Comparison of ENCODE assay signal across 8 cellular contexts in the genomic region with DNA sequence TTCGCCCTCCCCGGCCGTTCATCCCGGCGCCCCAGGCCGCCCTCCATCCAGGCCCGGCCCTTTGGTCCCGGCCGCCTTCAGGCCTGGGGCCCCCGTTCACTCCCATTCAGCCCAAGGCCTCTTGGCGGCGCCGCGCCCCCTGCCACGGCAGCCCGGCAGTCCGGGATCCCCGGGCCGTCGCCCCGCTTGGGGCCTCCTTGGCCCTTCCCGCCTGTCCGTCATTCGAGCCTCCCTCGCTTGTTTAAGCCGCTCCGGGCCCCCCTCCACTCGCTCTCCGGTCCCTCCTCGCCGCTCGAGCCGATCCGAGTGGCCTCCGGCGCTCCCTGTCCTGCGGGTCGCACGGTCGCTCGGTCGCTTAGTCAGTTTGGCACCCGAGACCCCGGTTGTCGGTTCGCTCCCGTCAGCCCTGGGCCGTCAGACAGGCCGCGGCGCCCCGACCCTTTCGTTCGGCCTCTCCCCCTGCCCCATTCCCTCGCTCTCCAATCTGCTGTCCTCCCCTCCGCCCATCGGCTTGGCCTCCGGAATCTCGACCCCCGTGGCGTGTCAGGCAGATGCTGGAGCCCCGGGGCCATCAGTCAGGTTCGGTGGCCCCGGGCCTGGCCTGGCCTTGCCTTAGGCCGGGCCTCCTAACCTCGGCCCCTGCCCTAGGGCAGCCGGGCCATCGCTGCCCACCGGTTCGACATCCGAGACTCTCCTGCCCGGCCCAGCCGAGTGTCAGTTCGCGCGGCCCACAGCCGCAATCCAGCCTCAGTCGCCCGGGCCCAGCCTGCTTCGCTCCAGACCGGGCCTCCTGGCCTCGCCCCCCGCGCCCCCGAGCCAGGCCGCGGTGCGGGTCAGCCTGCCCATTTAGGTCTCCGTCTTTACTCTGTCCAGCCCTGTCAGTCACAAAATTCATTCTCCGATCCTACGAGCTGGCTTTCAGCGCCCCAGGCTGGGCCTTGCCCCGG. TPM values are rescaled to one million over a fixed set of nuclear protein-coding genes. Genes with fewer than 3 reads are reported as not detected.
DNase-seq lines count a peak whose midpoint lies in the region; ATAC-seq and TF ChIP-seq lines count a peak whose summit lies in the region.

No MANE protein-coding gene starts in this region.

- no peaks in the 10 kb centered on the region for H3K9me3 ChIP-seq in Panc1 (ENCODE audit: control insufficient read depth, insufficient read depth, low read depth, low read length)
- H3K9me3 ChIP-seq in gastroesophageal sphincter: no peaks in the 10 kb centered on the region
- H3K9me3 ChIP-seq in neutrophil: no peaks in the 10 kb centered on the region
- H3K9me3 ChIP-seq in tibial nerve: no peaks in the 10 kb centered on the region

- TSS peak; percentile 55 for BruUV-seq in Panc1 (replicated peaks; lab: Mats Ljungman, UMichigan)

- CTCF ChIA-PET in Panc1 (lab: Charles Lee): interaction anchor here (0.6 kb wide), 1 partner anchor 38 kb away, joined by 6 read pairs; no protein-coding TSS in a partner anchor

- no peak for TF ChIP-seq POLR2A in gastroesophageal sphincter (IDR thresholded peaks at IDR 0.05)
- no peak for TF ChIP-seq POLR2A in tibial nerve (IDR thresholded peaks at IDR 0.05)

- no peak for TF ChIP-seq EP300 in gastroesophageal sphincter (IDR thresholded peaks at IDR 0.05)
- peak in 1 of 2 donors; percentile 27 for TF ChIP-seq EP300 in tibial nerve (IDR thresholded peaks at IDR 0.05)

- H3K27me3 ChIP-seq in Panc1 (ENCODE audit: control insufficient read depth, insufficient read depth, low read length) (no peaks in the 10 kb centered on the region), gastroesophageal sphincter (no peaks in the 10 kb centered on the region), neutrophil (no peaks in the 10 kb centered on the region), tibial nerve (no peaks in the 10 kb centered on the region)

- POLR2A ChIA-PET in Panc1 (lab: Charles Lee): interaction anchor here (0.5 to 1.2 kb wide), 2 partner anchors 36 to 38 kb away, joined by 3 to 10 read pairs; no protein-coding TSS in a partner anchor

- H3K36me3 ChIP-seq in Panc1 (ENCODE audit: control insufficient read depth, insufficient read depth, low read length): peaks cover 11% of the 10 kb centered on the region
- peaks cover 0 to 7% of the 10 kb centered on the region in 2 donors for H3K36me3 ChIP-seq in gastroesophageal sphincter
- peaks cover 5% of the 10 kb centered on the region for H3K36me3 ChIP-seq in neutrophil
- peaks cover 0 to 6% (median 1%) of the 10 kb centered on the region in 3 donors for H3K36me3 ChIP-seq in tibial nerve

- peak; percentile 30 for DNase-seq in SIG-M5 treated with dmso at 0.1 percent for 504 hours (lab: John Stamatoyannopoulos, UW; ENCODE audit: unreplicated experiment)
- DNase-seq in SIG-M5 (lab: John Stamatoyannopoulos, UW): no peak
- DNase-seq in Panc1 (ENCODE audit: low read depth, low spot score): no peak
- peak in 3 of 4 experiments; percentile 13 to 45 (median 25) for DNase-seq in activated naive CD4-positive, alpha-beta T cell (lab: John Stamatoyannopoulos, UW)
- peak in 1 of 2 donors; percentile 29 for DNase-seq in tibial nerve (ENCODE audit: low spot score in 2 of 2)

- H3K4me3 ChIP-seq in Panc1 (ENCODE audit: low read depth in 2 of 2, low read length in 2 of 2): peak overlapping the region; percentile 88 to 100
- peak overlapping the region; percentile 67 to 90 for H3K4me3 ChIP-seq in gastroesophageal sphincter
- H3K4me3 ChIP-seq in neutrophil (ENCODE audit: low read depth in 1 of 2, low read length in 1 of 2): peak overlapping the region; percentile 82 to 91
- peak overlapping the region; percentile 77 to 98 (median 90) for H3K4me3 ChIP-seq in tibial nerve

- TF ChIP-seq CTCF in Panc1 (IDR thresholded peaks at IDR 0.05): peak; percentile 55; the same call in 1 of the 2 replicates
- peak in 2 of 4 experiments; percentile 32 to 42 for TF ChIP-seq CTCF in gastroesophageal sphincter (IDR thresholded peaks at IDR 0.05)
- peak; percentile 12 for TF ChIP-seq CTCF in neutrophil (IDR thresholded peaks at IDR 0.05)
- TF ChIP-seq CTCF in tibial nerve (IDR thresholded peaks at IDR 0.05): peak in 2 of 5 experiments; percentile 15 to 25

- peaks cover 21% of the 10 kb centered on the region; the same call in 1 of the 2 replicates for H3K4me1 ChIP-seq in Panc1 (ENCODE audit: control insufficient read depth, insufficient read depth, low read length)
- H3K4me1 ChIP-seq in gastroesophageal sphincter: peaks cover 0 to 73% (median 30%) of the 10 kb centered on the region in 3 donors
- H3K4me1 ChIP-seq in neutrophil (ENCODE audit: control insufficient read depth in 1 of 2, insufficient read depth in 1 of 2, low read depth in 1 of 2, low read length in 1 of 2): peaks cover 40% of the 10 kb centered on the region in 2 experiments
- H3K4me1 ChIP-seq in tibial nerve: peaks cover 0 to 76% (median 32%) of the 10 kb centered on the region in 4 donors

- WGBS in gastroesophageal sphincter (ENCODE audit: low coverage in 1 of 2), 2 donors: 0% methylated on average over 4 to 22 of the region's 93 CpGs
- 0 to 1% methylated on average over 47 to 86 of the region's 93 CpGs for whole genome bisulfite sequencing in tibial nerve, 2 donors

- ATAC-seq in HG03039 (IDR thresholded peaks at IDR 0.05; ENCODE audit: unreplicated experiment): peak; percentile 14
- peak; percentile 32 for ATAC-seq in Panc1
- ATAC-seq in gastroesophageal sphincter: peak; percentile 32

- in situ Hi-C loops in Panc1 (cut with HindIII; ENCODE audit: low pct_unique_long_range_greater_than_20kb, low sequenced_read_pairs): no loop called here

- intact Hi-C loops in Panc1 (cut with micrococcal nuclease; ENCODE audit: unreplicated experiment): no loop called here

- H3K27ac ChIP-seq in Panc1 (ENCODE audit: low read length): peak overlapping the region; percentile 97
- peak overlapping the region; percentile 89 to 99 (median 98) for H3K27ac ChIP-seq in gastroesophageal sphincter
- peak overlapping the region; percentile 91 for H3K27ac ChIP-seq in neutrophil
- H3K27ac ChIP-seq in tibial nerve: peak overlapping the region; percentile 98 to 99 (median 98)

RNA-seq across cellular contexts. Expression of a gene that starts 1.1 kb away (rescaled TPM):
- 55.3 TPM for total RNA-seq in Panc1 (2021; ENCODE audit: unreplicated experiment)
- 46.8 TPM for polyA plus RNA-seq in Panc1 (2012; ENCODE audit: insufficient read length)
- 10 to 100 TPM; 55.6 to 77.9 (median 66.7) TPM for total RNA-seq in gastroesophageal sphincter
- total RNA-seq in tibial nerve: 10 to 100 TPM; 80.4 to 83.9 (median 83.2) TPM

RNA-seq across cellular contexts. Expression of a gene that starts 1.1 kb away (rescaled TPM):
- 498 TPM for total RNA-seq in Panc1 (2021; ENCODE audit: unreplicated experiment)
- 467 TPM for polyA plus RNA-seq in Panc1 (2012; ENCODE audit: insufficient read length)
- total RNA-seq in gastroesophageal sphincter: 100 to 1,000 TPM; 202 to 421 (median 359) TPM
- total RNA-seq in tibial nerve: 100 to 1,000 TPM; 195 to 294 (median 255) TPM

RNA-seq across cellular contexts. Expression of a gene that starts 38.2 kb away (rescaled TPM):
- total RNA-seq in Panc1 (2021; ENCODE audit: unreplicated experiment): 23.6 TPM
- 16.2 TPM for polyA plus RNA-seq in Panc1 (2012; ENCODE audit: insufficient read length)
- total RNA-seq in gastroesophageal sphincter: 10 to 100 TPM; 11.4 to 24.5 (median 18.4) TPM
- total RNA-seq in tibial nerve: 10 to 100 TPM; 19.5 to 39.8 (median 31.2) TPM

RNA-seq across cellular contexts. Expression of a gene that starts 54.8 kb away (rescaled TPM):
- total RNA-seq in Panc1 (2021; ENCODE audit: unreplicated experiment) (29.4 TPM), gastroesophageal sphincter (1 to 10 TPM in 1 of 4 donors, not detected in 3; 9.2 TPM), tibial nerve (1 to 10 TPM in 3 of 4 donors, not detected in 1; 1.3 to 2.1 (median 1.5) TPM)
- 15.3 TPM for polyA plus RNA-seq in Panc1 (2012; ENCODE audit: insufficient read length)

Comparison
In these comparisons a context has a peak if more than half of its experiments do, and no peak if none do; other contexts are left out.
1. DNase-seq: peak in SIG-M5 treated with dmso at 0.1 percent for 504 hours (single experiment) and activated naive CD4-positive, alpha-beta T cell (3 of 4); none in SIG-M5 (single experiment) and Panc1 (single experiment).
2. Peak in every context shown above with its lines, with median percentiles within 50 percentile points of each other: ATAC-seq, H3K27ac ChIP-seq and H3K4me3 ChIP-seq.